ENCODE assay signal across 24 cellular contexts in the genomic region with DNA sequence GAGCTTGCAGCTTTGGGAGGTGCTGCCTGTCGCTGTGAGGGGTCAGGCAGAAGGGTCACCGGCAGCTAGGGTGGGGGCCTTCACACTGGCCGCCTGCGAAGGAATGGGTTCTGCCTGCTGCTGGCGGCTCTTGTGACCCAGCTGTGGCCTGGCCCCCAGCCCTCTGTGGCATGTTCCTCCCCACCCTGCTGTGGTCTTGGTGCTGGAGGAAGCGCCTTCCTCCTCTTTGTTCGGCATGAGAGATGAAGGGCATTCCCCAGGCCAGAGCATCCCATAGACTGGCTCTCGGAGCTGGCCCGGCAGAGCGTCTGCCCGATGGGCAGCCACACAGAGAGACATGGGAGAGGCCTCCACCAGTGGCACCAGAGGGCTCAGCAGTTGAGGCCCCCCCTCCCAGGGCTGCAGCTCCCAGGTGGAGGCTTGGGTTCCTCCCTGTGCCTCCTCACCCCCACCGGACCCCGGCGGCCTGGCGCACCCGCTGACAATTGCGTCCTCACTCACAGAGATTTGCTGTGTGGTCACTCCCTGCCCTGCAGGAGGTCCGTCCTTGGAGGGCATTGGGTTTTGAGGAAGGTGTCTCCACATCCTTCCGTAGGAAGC.
"Had no signal": no experiment of that assay in that cellular context is flagged by ENCODE, and none has a peak within 500 bp of the region (broad histone marks: within the 10 kb centered on the region; RNA-seq: fewer than 3 reads in every experiment).

No MANE protein-coding gene starts in this region.

- H3K4me3 ChIP-seq: left ventricle myocardium inferior, ovary, right atrium auricular region, sigmoid colon, testis, thyroid gland, transverse colon, upper lobe of left lung, vagina had no signal

- H3K36me3 ChIP-seq: left ventricle myocardium inferior, neutrophil, ovary, right atrium auricular region, sigmoid colon, thyroid gland, transverse colon, upper lobe of left lung, vagina had no signal

- H3K27ac ChIP-seq: left ventricle myocardium inferior, neutrophil, ovary, right atrium auricular region, sigmoid colon, testis, thyroid gland, transverse colon, upper lobe of left lung, vagina had no signal

- H3K9me3 ChIP-seq: left ventricle myocardium inferior, neutrophil, ovary, right atrium auricular region, sigmoid colon, testis, thyroid gland, transverse colon, upper lobe of left lung, vagina had no signal

- H3K27me3 ChIP-seq: ovary, right atrium auricular region, testis, thyroid gland, transverse colon, upper lobe of left lung, vagina had no signal

- DNase-seq: head of caudate nucleus; hypothalamus; immature natural killer cell; left ventricle myocardium inferior; midbrain; occipital lobe; ovary; sigmoid colon; small intestine; stimulated activated CD4-positive, alpha-beta T cell treated with anti-CD3 and anti-CD28 coated beads, Interleukin-1b, Interleukin-23, amount 100 ng/mL, for 48 hours; stimulated activated CD4-positive, alpha-beta T cell treated with anti-CD3 and anti-CD28 coated beads, Interleukin-2, amount 100 ng/mL, for 48 hours; stimulated activated CD4-positive, alpha-beta T cell treated with anti-CD3 and anti-CD28 coated beads, Interleukin-4, amount 100 ng/mL, for 4 hours; stimulated activated CD8-positive, alpha-beta memory T cell treated with anti-CD3 and anti-CD28 coated beads, Interleukin-4, amount 100 ng/mL, for 48 hours; stimulated activated naive CD4-positive, alpha-beta T cell treated with Interleukin-2 at 50 U/mL for 16 hours; stimulated activated naive CD8-positive, alpha-beta T cell treated with anti-CD3 and anti-CD28 coated beads, Interleukin-15, amount 100 ng/mL, for 72 hours; testis; thyroid gland; transverse colon had no signal

- ATAC-seq: naive thymus-derived CD8-positive, alpha-beta T cell; stimulated activated memory B cell treated with anti-CD40 and anti-IgM and Interleukin-4, amounts not matched to agents 10 μg/mL and 1 μg/mL and 100 μg/mL, for 72 hours; stimulated activated naive CD8-positive, alpha-beta T cell treated with anti-CD3 and anti-CD28 coated beads, Interleukin-15, amount 100 ng/mL, for 72 hours had no signal
